In genomic region chr2:241084856-241085444, GRCh38 we compare ENCODE assay signal across 27 cellular contexts.
"Had no signal": no experiment of that assay in that cellular context is flagged by ENCODE, and none has a peak within 500 bp of the region (broad histone marks: within the 10 kb centered on the region; RNA-seq: fewer than 3 reads in every experiment).

No MANE protein-coding gene starts in this region.

- H3K4me3 ChIP-seq: body of pancreas, MG63, SK-N-MC had no signal

- H3K9me3 ChIP-seq: body of pancreas, MG63 had no signal

- H3K27ac ChIP-seq: body of pancreas, KMS-11, SK-N-MC had no signal

- H3K27ac Mint-ChIP-seq: activated naive CD4-positive, alpha-beta T cell treated with anti-CD3 and anti-CD28 coated beads, Interleukin-2, amount 50 U/mL, for 24 hours had no signal

- H3K9ac ChIP-seq: KMS-11 had no signal

- H3K27me3 Mint-ChIP-seq: activated naive CD4-positive, alpha-beta T cell treated with anti-CD3 and anti-CD28 coated beads, Interleukin-2, amount 50 U/mL, for 24 hours had no signal

- H3K4me1 ChIP-seq: body of pancreas had no signal

- ATAC-seq: activated CD4-positive, CD25-positive, alpha-beta regulatory T cell treated with anti-CD3 and anti-CD28 coated beads, Interleukin-2, amount 50 U/mL, for 24 hours; body of pancreas; Panc1; Right ventricle myocardium inferior had no signal

- H3K4me3 Mint-ChIP-seq: activated naive CD4-positive, alpha-beta T cell treated with anti-CD3 and anti-CD28 coated beads, Interleukin-2, amount 50 U/mL, for 24 hours had no signal

- DNase-seq: activated CD4-positive, alpha-beta T cell treated with anti-CD3 and anti-CD28 coated beads for 48 hours; activated CD4-positive, alpha-beta T cell treated with anti-CD3 and anti-CD28 coated beads, Interleukin-2, amount 50 U/mL, for 4 hours; activated CD8-positive, alpha-beta memory T cell treated with anti-CD3 and anti-CD28 coated beads for 24 hours; activated naive CD4-positive, alpha-beta T cell; activated T-cell treated with anti-CD3 and anti-CD28 coated beads, Interleukin-2, amount 50 U/mL, for 48 hours; aorta; body of pancreas; cerebellar nuclear complex; MG63; MV-4-11; NCI-H1092 treated with DMSO at 0.1 percent for 48 hours; NCI-H1436; NCI-H1694 treated with DMSO at 0.1 percent for 48 hours; NCI-H2029 treated with DMSO at 0.1 percent for 48 hours; NCI-H345; NCI-H510A; NCI-H526 treated with DMSO at 0.1 percent for 48 hours; NCI-H82; OCI-M1; RPMI8226; SW 1271 had no signal

- H3K27me3 ChIP-seq: body of pancreas, MG63 had no signal

- H3K4me2 ChIP-seq: KMS-11 had no signal
